22 cellular contexts compared by ENCODE assay signal in the genomic region with DNA sequence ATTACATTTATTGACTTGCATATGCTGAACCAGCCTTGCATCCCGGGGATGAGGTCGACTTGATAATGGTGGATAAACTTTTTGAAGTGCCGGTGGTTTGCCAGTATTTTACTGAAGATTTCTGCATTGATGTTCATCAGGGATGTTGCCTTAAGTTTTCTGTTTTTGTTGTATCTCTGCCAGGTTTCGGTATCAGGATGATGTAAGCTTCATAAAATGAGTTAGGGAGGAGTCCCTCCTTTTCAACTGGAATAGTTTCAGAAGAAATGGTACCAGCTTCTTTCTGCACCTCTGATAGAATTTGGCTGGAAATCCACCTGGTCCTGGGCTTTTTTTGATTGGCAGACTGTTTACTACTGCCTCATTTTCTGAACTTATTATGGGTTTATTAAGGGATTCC.
DNase-seq lines count a peak whose midpoint lies in the region; ATAC-seq and TF ChIP-seq lines count a peak whose summit lies in the region.
"Had no signal": no experiment of that assay in that cellular context is flagged by ENCODE, and none has a peak within 500 bp of the region (broad histone marks: within the 10 kb centered on the region; RNA-seq: fewer than 3 reads in every experiment).

No MANE protein-coding gene starts in this region.

- peaks cover 4% of the 10 kb centered on the region for H3K4me1 ChIP-seq in HEK293 (ENCODE audit: control insufficient read depth, insufficient read depth, low read length)
- peaks cover 2% of the 10 kb centered on the region for H3K4me1 ChIP-seq in fibroblast of lung (ENCODE audit: control insufficient read depth, extremely low read depth, insufficient read depth, low read length)
- peaks cover 0 to 20% (median 0%) of the 10 kb centered on the region in 9 donors for H3K4me1 ChIP-seq in heart right ventricle
- H3K4me1 ChIP-seq in trophoblast cell (ENCODE audit: control insufficient read depth in 1 of 2, insufficient read depth in 2 of 2, low read length in 2 of 2) = no peaks in the 10 kb centered on the region
- H3K4me1 ChIP-seq: stomach had no signal

- H3K18ac ChIP-seq in trophoblast cell (ENCODE audit: low read length) = no peak overlapping the region

- no peaks in the 10 kb centered on the region for H3K27me3 ChIP-seq in fibroblast of lung (ENCODE audit: control insufficient read depth, insufficient read depth, low read length)
- H3K27me3 ChIP-seq in heart right ventricle = no peaks in the 10 kb centered on the region
- H3K27me3 ChIP-seq in trophoblast cell (ENCODE audit: insufficient read depth, low read length) = no peaks in the 10 kb centered on the region
- H3K27me3 ChIP-seq: dorsolateral prefrontal cortex, stomach had no signal

- no peak overlapping the region for H4K8ac ChIP-seq in trophoblast cell (ENCODE audit: low read depth, low read length)

- H2AK5ac ChIP-seq in trophoblast cell (ENCODE audit: low read length) = no peak overlapping the region

- no peak overlapping the region for H3K4ac ChIP-seq in trophoblast cell (ENCODE audit: low read depth, low read length)

- no peak overlapping the region for H3K14ac ChIP-seq in trophoblast cell (ENCODE audit: low read length)

- peak; percentile 3 for DNase-seq in T1000 (lab: John Stamatoyannopoulos, UW)
- DNase-seq in fibroblast of lung (ENCODE audit: low read depth in 2 of 2) = peak; percentile 84 to 88
- DNase-seq in skeletal muscle cell (ENCODE audit: low read depth) = peak; percentile 56
- no peak for DNase-seq in heart right ventricle
- DNase-seq in activated CD4-positive, alpha-beta memory T cell treated with anti-CD3 and anti-CD28 coated beads for 36 hours = no peak
- DNase-seq in trophoblast cell = no peak
- DNase-seq: activated T-cell treated with anti-CD3 and anti-CD28 coated beads for 4 hours, dorsolateral prefrontal cortex, GF-D8, head of caudate nucleus, left colon, naive B cell, NCI-H2171 treated with DMSO at 0.1 percent for 48 hours, stomach, T-helper 1 cell had no signal

- no peak overlapping the region for H4K12ac ChIP-seq in trophoblast cell (ENCODE audit: low read depth, low read length)

- intact Hi-C loops in heart right ventricle (cut with DNase I) = no loop called here
- intact Hi-C loops in activated CD4-positive, alpha-beta memory T cell treated with anti-CD3 and anti-CD28 coated beads for 36 hours (cut with micrococcal nuclease) = no loop called here

- H2BK120ac ChIP-seq in trophoblast cell (ENCODE audit: insufficient read depth, low read length, poor library complexity) = no peak overlapping the region

- H3K27ac Mint-ChIP-seq in activated CD4-positive, alpha-beta memory T cell treated with anti-CD3 and anti-CD28 coated beads for 36 hours = no peak overlapping the region
- H3K27ac Mint-ChIP-seq: CD14-positive monocyte, GM23338 had no signal

- H2BK5ac ChIP-seq in trophoblast cell (ENCODE audit: low read depth, low read length, poor library complexity) = no peak overlapping the region

- no peaks in the 10 kb centered on the region for H3K4me1 Mint-ChIP-seq in activated CD4-positive, alpha-beta memory T cell treated with anti-CD3 and anti-CD28 coated beads for 36 hours (ENCODE audit: low read depth)
- H3K4me1 Mint-ChIP-seq: CD14-positive monocyte, GM23338, naive B cell had no signal

- H3K27me3 Mint-ChIP-seq in activated CD4-positive, alpha-beta memory T cell treated with anti-CD3 and anti-CD28 coated beads for 36 hours = no peaks in the 10 kb centered on the region
- H3K27me3 Mint-ChIP-seq: naive B cell had no signal

- no peak for TF ChIP-seq CTCF in HEK293 (tag by site-specific recombination; IDR thresholded peaks at IDR 0.05)
- TF ChIP-seq CTCF in fibroblast of lung (conservative IDR thresholded peaks at IDR 0.05 in 1 of 2, IDR thresholded peaks at IDR 0.05 in 1 of 2; ENCODE audit: low read depth in 1 of 2, low read length in 2 of 2) = no peak
- TF ChIP-seq CTCF in heart right ventricle (IDR thresholded peaks at IDR 0.05) = no peak

- H2BK12ac ChIP-seq in trophoblast cell (ENCODE audit: low read length) = no peak overlapping the region

- no peak overlapping the region for H3K23ac ChIP-seq in trophoblast cell (ENCODE audit: low read length)

- H3K4me2 ChIP-seq in fibroblast of lung (ENCODE audit: extremely low read depth, insufficient read depth, low read length) (peak overlapping the region; percentile 35), trophoblast cell (ENCODE audit: low read length) (no peak overlapping the region)
- H3K4me2 ChIP-seq: GM23338 had no signal

- H3K27ac ChIP-seq in HEK293 (ENCODE audit: extremely low read depth, low read depth, low read length) (no peak overlapping the region), fibroblast of lung (ENCODE audit: insufficient read depth, low read length) (no peak overlapping the region), heart right ventricle (no peak overlapping the region), trophoblast cell (ENCODE audit: low read depth, low read length) (no peak overlapping the region)
- H3K27ac ChIP-seq: dorsolateral prefrontal cortex, HL-60, stomach had no signal

- no peaks in the 10 kb centered on the region for H3K79me2 ChIP-seq in fibroblast of lung (ENCODE audit: control insufficient read depth, insufficient read depth, low read length)
- H3K79me2 ChIP-seq in trophoblast cell (ENCODE audit: control insufficient read depth, insufficient read depth, low read length, poor library complexity) = no peaks in the 10 kb centered on the region

- H3K4me3 Mint-ChIP-seq in activated CD4-positive, alpha-beta memory T cell treated with anti-CD3 and anti-CD28 coated beads for 36 hours = no peak overlapping the region
- H3K4me3 Mint-ChIP-seq: CD14-positive monocyte, GM23338, naive B cell had no signal

- no peaks in the 10 kb centered on the region for H3K79me1 ChIP-seq in trophoblast cell (ENCODE audit: low read length)

- H3K9ac ChIP-seq in fibroblast of lung (ENCODE audit: insufficient read depth, low read length) (no peak overlapping the region), trophoblast cell (ENCODE audit: low read length) (no peak overlapping the region)

- no peak overlapping the region for H3K4me3 ChIP-seq in HEK293 (ENCODE audit: low read depth, low read length)
- H3K4me3 ChIP-seq in fibroblast of lung (replicated peaks in 1 of 4; ENCODE audit: control extremely low read depth in 1 of 4, insufficient read depth in 1 of 4, low read depth in 3 of 4, low read length in 4 of 4) = no peak overlapping the region
- H3K4me3 ChIP-seq in skeletal muscle cell (ENCODE audit: low read depth, low read length) = no peak overlapping the region
- no peak overlapping the region for H3K4me3 ChIP-seq in heart right ventricle
- H3K4me3 ChIP-seq in trophoblast cell (ENCODE audit: low read depth, low read length) = no peak overlapping the region
- H3K4me3 ChIP-seq: dorsolateral prefrontal cortex, GM23338, stomach had no signal

- CTCF ChIA-PET in HEK293 (lab: Yijun Ruan, JAX) = no interaction called here
- CTCF ChIA-PET in activated CD4-positive, alpha-beta memory T cell treated with anti-CD3 and anti-CD28 coated beads for 36 hours (lab: Charles Lee) = no interaction called here

- no peak overlapping the region for H4K91ac ChIP-seq in trophoblast cell (ENCODE audit: low read depth, low read length)

- no peak overlapping the region for H2AFZ ChIP-seq in fibroblast of lung (ENCODE audit: low read length)
- no peak overlapping the region for H2AFZ ChIP-seq in trophoblast cell (ENCODE audit: insufficient read depth, low read length, poor library complexity)
- H2AFZ ChIP-seq: GM23338 had no signal

- H3K9me3 Mint-ChIP-seq in activated CD4-positive, alpha-beta memory T cell treated with anti-CD3 and anti-CD28 coated beads for 36 hours = peaks cover 39% of the 10 kb centered on the region

- POLR2A ChIA-PET in HEK293 (lab: Yijun Ruan, JAX) = no interaction called here
- POLR2A ChIA-PET in activated CD4-positive, alpha-beta memory T cell treated with anti-CD3 and anti-CD28 coated beads for 36 hours (lab: Charles Lee) = no interaction called here

- 49 to 72% methylated on average over 4 of the region's 4 CpGs for WGBS in heart right ventricle, 2 donors
- no CpG with 5 or more reads among the region's 4 CpGs for WGBS in trophoblast cell (ENCODE audit: extremely low coverage, insufficient coverage, insufficient read length)

- H3K36me3 ChIP-seq in HEK293 (ENCODE audit: control insufficient read depth in 2 of 2, insufficient read depth in 1 of 2, low read length in 2 of 2) (no peaks in the 10 kb centered on the region), fibroblast of lung (ENCODE audit: control insufficient read depth, insufficient read depth, low read length) (no peaks in the 10 kb centered on the region), heart right ventricle (no peaks in the 10 kb centered on the region), trophoblast cell (ENCODE audit: control insufficient read depth in 1 of 2, insufficient read depth in 2 of 2, low read length in 2 of 2) (no peaks in the 10 kb centered on the region)

- no peaks in the 10 kb centered on the region for H3K9me3 ChIP-seq in HEK293 (ENCODE audit: control insufficient read depth, insufficient read depth, low read depth, low read length)
- no peaks in the 10 kb centered on the region for H3K9me3 ChIP-seq in fibroblast of lung (ENCODE audit: control insufficient read depth, insufficient read depth, low read depth, low read length)
- peaks cover 0 to 30% (median 9%) of the 10 kb centered on the region in 11 donors for H3K9me3 ChIP-seq in heart right ventricle
- H3K9me3 ChIP-seq in trophoblast cell (ENCODE audit: insufficient read depth, low read depth, low read length) = peaks cover 3% of the 10 kb centered on the region

- ATAC-seq in heart right ventricle (no peak), GM21390 (IDR thresholded peaks at IDR 0.05; ENCODE audit: unreplicated experiment) (no peak)
- ATAC-seq: activated CD4-positive, CD25-positive, alpha-beta regulatory T cell treated with anti-CD3 and anti-CD28 coated beads, Interleukin-2, amount 50 U/mL, for 24 hours; GM23338; left colon; sciatic nerve had no signal

- no peaks in the 10 kb centered on the region for H4K20me1 ChIP-seq in fibroblast of lung (ENCODE audit: control insufficient read depth, extremely low read depth, insufficient read depth, low read length)

- H3K36me3 Mint-ChIP-seq in activated CD4-positive, alpha-beta memory T cell treated with anti-CD3 and anti-CD28 coated beads for 36 hours = peaks cover 17% of the 10 kb centered on the region

TF ChIP-seq in HEK293, 187 proteins besides CTCF, POLR2A, EP300 and RAD21 (continues in another document):
- TF ChIP-seq ZEB2 (tag by site-specific recombination; IDR thresholded peaks at IDR 0.05) (0 out of 2 replicates have a peak, but pooled peaks have one; percentile 24), ZNF785 (tag by site-specific recombination; IDR thresholded peaks at IDR 0.05) (no peak), ZNF366 (tag by site-specific recombination; conservative IDR thresholded peaks at IDR 0.05) (peak; percentile 80), TCF7L2 (IDR thresholded peaks at IDR 0.05; ENCODE audit: borderline replicate concordance, low read depth, low read length) (no peak), WT1 (tag by site-specific recombination; IDR thresholded peaks at IDR 0.05) (peak; percentile 90)

Comparison
In these comparisons a context has a peak if more than half of its experiments do, and no peak if none do; other contexts are left out.
1. DNase-seq: peak in T1000 (single experiment), fibroblast of lung (2 of 2) and skeletal muscle cell (single experiment); none in heart right ventricle (0 of 2), activated CD4-positive, alpha-beta memory T cell treated with anti-CD3 and anti-CD28 coated beads for 36 hours (single experiment) and trophoblast cell (0 of 2).